In genomic region chr13:29664591-29664990, GRCh38 we compare ENCODE assay signal across 14 cellular contexts.
"Had no signal": no experiment of that assay in that cellular context is flagged by ENCODE, and none has a peak within 500 bp of the region (broad histone marks: within the 10 kb centered on the region; RNA-seq: fewer than 3 reads in every experiment).

No MANE protein-coding gene starts in this region.

- ATAC-seq: activated CD4-positive, alpha-beta T cell treated with anti-CD3 and anti-CD28 coated beads for 36 hours; activated CD8-positive, alpha-beta T cell treated with anti-CD3 and anti-CD28 coated beads, Interleukin-2, amount 10 ng/mL, durations not matched to agents 7 days and 5 days; left lobe of liver; right lobe of liver; stimulated activated naive CD8-positive, alpha-beta T cell treated with anti-CD3 and anti-CD28 coated beads, Interleukin-15, amount 100 ng/mL, for 72 hours had no signal

- DNase-seq: activated CD4-positive, alpha-beta T cell treated with anti-CD3 and anti-CD28 coated beads for 36 hours; activated CD8-positive, alpha-beta memory T cell treated with anti-CD3 and anti-CD28 coated beads, Interleukin-2, amount 50 U/mL, for 4 hours; activated CD8-positive, alpha-beta T cell treated with anti-CD3 and anti-CD28 coated beads, Interleukin-2, amount 10 ng/mL, durations not matched to agents 7 days and 5 days; activated naive CD8-positive, alpha-beta T cell treated with anti-CD3 and anti-CD28 coated beads, Interleukin-2, amount 10 ng/mL, durations not matched to agents 7 days and 5 days; anterior cingulate cortex; brain microvascular endothelial cell; mammary epithelial cell; naive B cell; ovary; right lobe of liver; stimulated activated naive CD8-positive, alpha-beta T cell treated with anti-CD3 and anti-CD28 coated beads, Interleukin-15, amount 100 ng/mL, for 72 hours; T-helper 9 cell; WERI-Rb-1 had no signal
